Comparison of ENCODE assay signal across 11 cellular contexts in the genomic region with DNA sequence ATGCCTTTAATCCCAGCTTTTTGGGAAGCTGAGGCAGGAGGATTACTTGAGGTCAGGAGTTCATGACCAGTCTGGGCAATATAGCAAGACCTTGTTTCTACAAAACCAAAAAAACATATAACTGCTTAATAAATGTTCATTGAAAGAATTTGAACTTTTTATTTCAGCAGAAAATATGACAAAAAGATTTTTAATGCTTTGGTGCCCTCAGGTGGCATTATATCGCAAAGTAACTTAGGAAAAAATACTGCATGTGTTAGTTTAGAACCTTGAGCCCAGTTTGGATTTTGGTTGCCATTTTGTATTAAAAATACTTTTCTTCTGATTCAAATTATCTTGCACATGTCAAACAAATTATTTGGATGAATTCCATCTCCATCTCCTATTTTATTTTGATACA.
DNase-seq lines count a peak whose midpoint lies in the region; ATAC-seq and TF ChIP-seq lines count a peak whose summit lies in the region.
"Had no signal": no experiment of that assay in that cellular context is flagged by ENCODE, and none has a peak within 500 bp of the region (broad histone marks: within the 10 kb centered on the region; RNA-seq: fewer than 3 reads in every experiment).

No MANE protein-coding gene starts in this region.

- H3F3A ChIP-seq in neural progenitor cell (ENCODE audit: low read depth) = no peaks in the 10 kb centered on the region

- H3K36me3 Mint-ChIP-seq in neural progenitor cell = no peaks in the 10 kb centered on the region
- no peaks in the 10 kb centered on the region for H3K36me3 Mint-ChIP-seq in nephron progenitor cell (ENCODE audit: low read depth)

- no peak overlapping the region for H3K9ac ChIP-seq in neural progenitor cell

- H3K9me3 Mint-ChIP-seq in neural progenitor cell = no peaks in the 10 kb centered on the region
- peaks cover 6% of the 10 kb centered on the region for H3K9me3 Mint-ChIP-seq in nephron progenitor cell

- no peaks in the 10 kb centered on the region for H3K79me2 ChIP-seq in neural progenitor cell (ENCODE audit: low read depth)

- H3K27ac ChIP-seq in brain microvascular endothelial cell = no peak overlapping the region
- H3K27ac ChIP-seq in neural progenitor cell = no peak overlapping the region

- H2AFZ ChIP-seq in neural progenitor cell (replicated peaks) = no peak overlapping the region

- TF ChIP-seq CTCF in brain microvascular endothelial cell (IDR thresholded peaks at IDR 0.05; ENCODE audit: low read depth, low read length, missing control alignments) (peak; percentile 21), neural progenitor cell (IDR thresholded peaks at IDR 0.05) (peak; percentile 37), nephron progenitor cell (IDR thresholded peaks at IDR 0.05) (no peak)

- H3K9me3 ChIP-seq in neural progenitor cell (ENCODE audit: low read depth) = no peaks in the 10 kb centered on the region

- H3K36me3 ChIP-seq in brain microvascular endothelial cell (replicated peaks) (no peaks in the 10 kb centered on the region), neural progenitor cell (no peaks in the 10 kb centered on the region)

- H3K27me3 Mint-ChIP-seq in neural progenitor cell (ENCODE audit: insufficient read depth, low read depth) (no peaks in the 10 kb centered on the region), nephron progenitor cell (ENCODE audit: low read depth, poor library complexity) (peaks cover 2% of the 10 kb centered on the region)

- no peak for ATAC-seq in GM18511 (IDR thresholded peaks at IDR 0.05; ENCODE audit: unreplicated experiment)

- in situ Hi-C loops in brain microvascular endothelial cell (cut with HindIII; ENCODE audit: low pct_ligation_motif_present, low sequenced_read_pairs) = no loop called here

- H3K27me3 ChIP-seq in brain microvascular endothelial cell (replicated peaks) (no peaks in the 10 kb centered on the region), neural progenitor cell (no peaks in the 10 kb centered on the region)

- peaks cover 7% of the 10 kb centered on the region for H3K4me1 ChIP-seq in neural progenitor cell

- DNase-seq in NCI-H1105 treated with DMSO at 0.1 percent for 48 hours (lab: John Stamatoyannopoulos, UW) = peak; percentile 3
- DNase-seq in NCI-H1105 (lab: John Stamatoyannopoulos, UW) = no peak
- DNase-seq in M059J (ENCODE audit: low read depth) = peak; percentile 42
- no peak for DNase-seq in brain microvascular endothelial cell
- no peak for DNase-seq in neural progenitor cell (ENCODE audit: low spot score)
- no peak for DNase-seq in nephron progenitor cell
- no peak for DNase-seq in MV-4-11 (lab: John Stamatoyannopoulos, UW)
- DNase-seq: activated CD8-positive, alpha-beta memory T cell treated with anti-CD3 and anti-CD28 coated beads for 24 hours; NCI-H774 had no signal

- no peaks in the 10 kb centered on the region for H3K4me1 Mint-ChIP-seq in neural progenitor cell
- H3K4me1 Mint-ChIP-seq in nephron progenitor cell = no peaks in the 10 kb centered on the region
- H3K4me1 Mint-ChIP-seq: B cell had no signal

- H3K4me2 ChIP-seq in neural progenitor cell = no peak overlapping the region

- no peak overlapping the region for H3K27ac Mint-ChIP-seq in neural progenitor cell
- H3K27ac Mint-ChIP-seq in nephron progenitor cell = no peak overlapping the region
- H3K27ac Mint-ChIP-seq: B cell had no signal

- H3K4me3 Mint-ChIP-seq in neural progenitor cell = no peak overlapping the region
- H3K4me3 Mint-ChIP-seq in nephron progenitor cell = no peak overlapping the region
- H3K4me3 Mint-ChIP-seq: B cell had no signal

- H3K4me3 ChIP-seq in brain microvascular endothelial cell (ENCODE audit: low read depth, low read length) (no peak overlapping the region), neural progenitor cell (no peak overlapping the region)

- H4K20me1 ChIP-seq in neural progenitor cell (ENCODE audit: low read depth) = no peaks in the 10 kb centered on the region

Comparison
In these comparisons a context has a peak if more than half of its experiments do, and no peak if none do; other contexts are left out.
1. DNase-seq: peak in NCI-H1105 treated with DMSO at 0.1 percent for 48 hours (single experiment) and M059J (single experiment); none in NCI-H1105 (single experiment), brain microvascular endothelial cell (single experiment), neural progenitor cell (single experiment), nephron progenitor cell (single experiment) and MV-4-11 (single experiment).